Comparison of ENCODE assay signal across 26 cellular contexts in genomic region chr11:18748766-18749375, GRCh38. TPM values are rescaled to one million over a fixed set of nuclear protein-coding genes. Genes with fewer than 3 reads are reported as not detected.
A peak's percentile ranks its signal among the peaks of the same experiment; 100 is the strongest.
DNase-seq lines count a peak whose midpoint lies in the region; ATAC-seq, FAIRE-seq and TF ChIP-seq lines count a peak whose summit lies in the region.
"Had no signal": no experiment of that assay in that cellular context is flagged by ENCODE, and none has a peak within 500 bp of the region (broad histone marks: within the 10 kb centered on the region; RNA-seq: fewer than 3 reads in every experiment).

No MANE protein-coding gene starts in this region.

- 28% methylated on average over 13 of the region's 13 CpGs for WGBS in HepG2 (ENCODE audit: low lambda C conversion rate)
- 75% methylated on average over 13 of the region's 13 CpGs for WGBS in right lobe of liver (ENCODE audit: insufficient coverage, low coverage, low lambda C conversion rate, missing lambda C conversion rate)
- WGBS in psoas muscle, 3 donors = 70 to 79% (median 75%) methylated on average over 13 of the region's 13 CpGs

- no peaks in the 10 kb centered on the region for H3K79me2 ChIP-seq in HepG2 (ENCODE audit: insufficient read depth, low read length)

- H3K9ac ChIP-seq in HepG2 (ENCODE audit: insufficient read depth, low read depth, low read length) = no peak overlapping the region
- H3K9ac ChIP-seq: BLaER1 had no signal

- ATAC-seq in HepG2 (no peak), right lobe of liver (no peak), psoas muscle (no peak), GM19035 (IDR thresholded peaks at IDR 0.05; ENCODE audit: unreplicated experiment) (no peak), GM19351 (IDR thresholded peaks at IDR 0.05; ENCODE audit: unreplicated experiment) (no peak)
- ATAC-seq: activated CD4-positive, alpha-beta T cell treated with anti-CD3 and anti-CD28 coated beads for 36 hours had no signal

- H3K4me2 ChIP-seq in HepG2 (ENCODE audit: low read depth, low read length) = no peak overlapping the region
- H3K4me2 ChIP-seq: BLaER1 had no signal

- H3K27me3 ChIP-seq in HepG2 (ENCODE audit: control insufficient read depth in 1 of 2, insufficient read depth in 2 of 2, low read length in 2 of 2) (peaks cover 5 to 33% of the 10 kb centered on the region in 2 experiments; a peak in 4 of 5 replicates), right lobe of liver (no peaks in the 10 kb centered on the region), psoas muscle (ENCODE audit: insufficient read depth in 3 of 3, low read length in 2 of 3) (peaks cover 0 to 3% (median 2%) of the 10 kb centered on the region in 3 donors)
- H3K27me3 ChIP-seq: adrenal gland, BLaER1, MG63, right atrium auricular region, upper lobe of right lung had no signal

- CTCF ChIA-PET in HepG2 (lab: Yijun Ruan, JAX; ENCODE audit: low intra/inter-chr PET ratio, low total read pairs) = no interaction called here

- TF ChIP-seq EP300 in HepG2 (IDR thresholded peaks at IDR 0.05; ENCODE audit: low read depth in 2 of 2, low read length in 2 of 2) (no peak), HepG2 (CRISPR knock-in tag; IDR thresholded peaks at IDR 0.05; ENCODE audit: borderline replicate concordance) (no peak)

- H3K9me3 ChIP-seq in HepG2 (ENCODE audit: low read length) (no peaks in the 10 kb centered on the region), right lobe of liver (no peaks in the 10 kb centered on the region), psoas muscle (no peaks in the 10 kb centered on the region)
- H3K9me3 ChIP-seq: A549, adrenal gland, BLaER1, lower lobe of right lung, MG63, right atrium auricular region, upper lobe of right lung had no signal

- intact Hi-C loops in HepG2 (cut with micrococcal nuclease; ENCODE audit: unreplicated experiment) (no loop called here), right lobe of liver (cut with DNase I) (no loop called here), head of caudate nucleus (cut with DNase I) (no loop called here), psoas muscle (cut with DNase I) (no loop called here)

- no peak for TF ChIP-seq POLR2A in HepG2 (IDR thresholded peaks at IDR 0.05; ENCODE audit: insufficient read depth in 1 of 2, low read depth in 2 of 2, low read length in 2 of 2)
- no peak for TF ChIP-seq POLR2A in right lobe of liver (IDR thresholded peaks at IDR 0.05)

- H3K27ac ChIP-seq in HepG2 (ENCODE audit: extremely low read length, insufficient read depth, low read length) = no peak overlapping the region
- no peak overlapping the region for H3K27ac ChIP-seq in right lobe of liver
- H3K27ac ChIP-seq in psoas muscle = no peak overlapping the region
- H3K27ac ChIP-seq: BLaER1, epithelial cell of prostate, lower lobe of right lung, right atrium auricular region, upper lobe of right lung had no signal

- in situ Hi-C loops in HepG2 (cut with HindIII; ENCODE audit: extremely low pct_ligation_motif_present, low pct_unique_long_range_greater_than_20kb) = no loop called here
- in situ Hi-C loops in astrocyte of the spinal cord (cut with HindIII; ENCODE audit: low sequenced_read_pairs) = no loop called here

- no peak overlapping the region for H2AFZ ChIP-seq in HepG2 (ENCODE audit: low read length)

- TF ChIP-seq CTCF in HepG2 (CRISPR knock-in tag; IDR thresholded peaks at IDR 0.05) (no peak), right lobe of liver (IDR thresholded peaks at IDR 0.05) (no peak), astrocyte of the spinal cord (IDR thresholded peaks at IDR 0.05; ENCODE audit: low read depth, low read length) (no peak), psoas muscle (IDR thresholded peaks at IDR 0.05) (no peak)

- no TSS peak for BruUV-seq in HepG2 (replicated peaks; lab: Mats Ljungman, UMichigan)

- peaks cover 12% of the 10 kb centered on the region for H3K4me1 ChIP-seq in HepG2 (ENCODE audit: insufficient read depth, low read length)
- H3K4me1 ChIP-seq in right lobe of liver = no peaks in the 10 kb centered on the region
- no peaks in the 10 kb centered on the region for H3K4me1 ChIP-seq in psoas muscle
- H3K4me1 ChIP-seq: lower lobe of right lung, right atrium auricular region, upper lobe of right lung had no signal

- POLR2A ChIA-PET in HepG2 (lab: Yijun Ruan, JAX) = no interaction called here

- DNase-seq in HepG2 (ENCODE audit: low spot score) (no peak), right lobe of liver (no peak), astrocyte of the spinal cord (ENCODE audit: low read depth, low spot score) (peak; percentile 5), head of caudate nucleus (peak in 41 of 42 donors; percentile 44 to 97 (median 79)), psoas muscle (no peak), HuH-7 (ENCODE audit: low spot score) (no peak)
- DNase-seq: activated CD4-positive, alpha-beta T cell treated with anti-CD3 and anti-CD28 coated beads for 36 hours; activated CD8-positive, alpha-beta memory T cell treated with anti-CD3 and anti-CD28 coated beads for 24 hours; activated T-cell treated with anti-CD3 and anti-CD28 coated beads, Interleukin-2, amount 50 U/mL, for 24 hours; COR-L47; lower lobe of right lung; NCI-H1694; NCI-H2171; NCI-H524 treated with DMSO at 0.1 percent for 48 hours; upper lobe of right lung had no signal

- no peaks in the 10 kb centered on the region for H3K36me3 ChIP-seq in HepG2 (replicated peaks in 1 of 2; ENCODE audit: control insufficient read depth in 1 of 2, insufficient read depth in 2 of 2, low read length in 2 of 2)
- H3K36me3 ChIP-seq in right lobe of liver = no peaks in the 10 kb centered on the region
- H3K36me3 ChIP-seq in psoas muscle (ENCODE audit: insufficient read depth in 1 of 2, low read depth in 1 of 2) = no peaks in the 10 kb centered on the region
- H3K36me3 ChIP-seq: adrenal gland, BLaER1, lower lobe of right lung, MG63, right atrium auricular region, upper lobe of right lung had no signal

- no peak overlapping the region for H3K4me3 ChIP-seq in HepG2 (replicated peaks in 1 of 3; ENCODE audit: insufficient read depth in 1 of 3, low read depth in 2 of 3, low read length in 3 of 3)
- no peak overlapping the region for H3K4me3 ChIP-seq in right lobe of liver
- H3K4me3 ChIP-seq in astrocyte of the spinal cord (ENCODE audit: low read depth, low read length) = no peak overlapping the region
- H3K4me3 ChIP-seq in psoas muscle = no peak overlapping the region
- H3K4me3 ChIP-seq: A549, adrenal gland, BLaER1, lower lobe of right lung, MG63, right atrium auricular region, upper lobe of right lung had no signal

- TF ChIP-seq RAD21 in HepG2 (CRISPR knock-in tag; IDR thresholded peaks at IDR 0.05) = no peak

- H4K20me1 ChIP-seq in HepG2 (ENCODE audit: insufficient read depth, low read length) = no peaks in the 10 kb centered on the region
- H4K20me1 ChIP-seq: BLaER1 had no signal

- no peak for FAIRE-seq in HepG2 (lab: Jason Lieb, UNC)
- FAIRE-seq: A549, islet of Langerhans had no signal

RNA-seq across cellular contexts. Expression of gene IGSF22, which starts 22.9 kb away (rescaled TPM):
- total RNA-seq in HepG2 (2016; rRNA removed; fragmentation: Illumina TruSeq; extraction: Trizol) (not detected in 2 replicates), right lobe of liver (under 1 TPM in 3 of 6 experiments, not detected in 3; 0.04 to 0.32 (median 0.12) TPM), psoas muscle (under 1 TPM; 0.08 to 0.54 (median 0.46) TPM)
- total RNA-seq in HepG2 (2016; cell fraction: cytosol; rRNA removed; fragmentation: Illumina TruSeq; extraction: Trizol; ENCODE audit: low read depth) = not detected in 2 replicates
- total RNA-seq in HepG2 (2016; cell fraction: insoluble cytoplasmic fraction; rRNA removed; fragmentation: Illumina TruSeq; extraction: Trizol) = not detected in 2 replicates
- not detected in 2 replicates for total RNA-seq in HepG2 (2016; cell fraction: membrane; rRNA removed; fragmentation: Illumina TruSeq; extraction: Trizol)
- total RNA-seq in HepG2 (2016; cell fraction: nucleus; rRNA removed; fragmentation: Illumina TruSeq; extraction: Trizol) = not detected in 2 replicates
- polyA plus RNA-seq in HepG2 (2011; rRNA removed) (not detected in 2 replicates), psoas muscle (under 1 TPM; 0.03 to 0.87 (median 0.53) TPM)
- polyA plus RNA-seq in HepG2 (2011; cell fraction: cytosol; rRNA removed) = not detected in 2 replicates
- polyA plus RNA-seq in HepG2 (2011; cell fraction: nucleus; rRNA removed) = not detected in 2 replicates
- not detected in 2 replicates for polyA plus RNA-seq in HepG2 (2012)
- not detected in 2 replicates for polyA plus RNA-seq in HepG2 (2016; cell fraction: cytosol; fragmentation: Illumina TruSeq; extraction: Trizol; ENCODE audit: low read depth)
- not detected in 2 replicates for polyA plus RNA-seq in HepG2 (2016; cell fraction: insoluble cytoplasmic fraction; fragmentation: Illumina TruSeq; extraction: Trizol; ENCODE audit: low read depth)
- not detected in 2 replicates for polyA plus RNA-seq in HepG2 (2016; cell fraction: membrane; fragmentation: Illumina TruSeq; extraction: Trizol; ENCODE audit: low read depth)
- not detected in 2 replicates for polyA plus RNA-seq in HepG2 (2016; cell fraction: nucleus; fragmentation: Illumina TruSeq; extraction: Trizol; ENCODE audit: insufficient read depth, low read depth)
- not detected in 2 replicates for polyA minus RNA-seq in HepG2 (2011; rRNA and poly(A)+ RNA removed; ENCODE audit: low replicate concordance)
- polyA minus RNA-seq in HepG2 (2011; cell fraction: cytosol; rRNA and poly(A)+ RNA removed) = not detected in 2 replicates
- polyA minus RNA-seq in HepG2 (2011; cell fraction: nucleus; rRNA and poly(A)+ RNA removed) = not detected in 2 replicates
- total RNA-seq: H4 had no signal

RNA-seq across cellular contexts. Expression of gene PTPN5, which starts 42.7 kb away (rescaled TPM):
- not detected in 2 replicates for total RNA-seq in HepG2 (2016; rRNA removed; fragmentation: Illumina TruSeq; extraction: Trizol)
- not detected in 2 replicates for total RNA-seq in HepG2 (2016; cell fraction: cytosol; rRNA removed; fragmentation: Illumina TruSeq; extraction: Trizol; ENCODE audit: low read depth)
- not detected in 2 replicates for total RNA-seq in HepG2 (2016; cell fraction: insoluble cytoplasmic fraction; rRNA removed; fragmentation: Illumina TruSeq; extraction: Trizol)
- total RNA-seq in HepG2 (2016; cell fraction: membrane; rRNA removed; fragmentation: Illumina TruSeq; extraction: Trizol) = not detected in 2 replicates
- not detected in 2 replicates for total RNA-seq in HepG2 (2016; cell fraction: nucleus; rRNA removed; fragmentation: Illumina TruSeq; extraction: Trizol)
- polyA plus RNA-seq in HepG2 (2011; rRNA removed) = not detected in 2 replicates
- polyA plus RNA-seq in HepG2 (2011; cell fraction: cytosol; rRNA removed) = not detected in 2 replicates
- polyA plus RNA-seq in HepG2 (2011; cell fraction: nucleus; rRNA removed) = not detected in 2 replicates
- polyA plus RNA-seq in HepG2 (2012) = not detected in 2 replicates
- not detected in 2 replicates for polyA plus RNA-seq in HepG2 (2016; cell fraction: cytosol; fragmentation: Illumina TruSeq; extraction: Trizol; ENCODE audit: low read depth)
- not detected in 2 replicates for polyA plus RNA-seq in HepG2 (2016; cell fraction: insoluble cytoplasmic fraction; fragmentation: Illumina TruSeq; extraction: Trizol; ENCODE audit: low read depth)
- polyA plus RNA-seq in HepG2 (2016; cell fraction: membrane; fragmentation: Illumina TruSeq; extraction: Trizol; ENCODE audit: low read depth) = not detected in 2 replicates
- polyA plus RNA-seq in HepG2 (2016; cell fraction: nucleus; fragmentation: Illumina TruSeq; extraction: Trizol; ENCODE audit: insufficient read depth, low read depth) = not detected in 2 replicates
- not detected in 2 replicates for polyA minus RNA-seq in HepG2 (2011; rRNA and poly(A)+ RNA removed; ENCODE audit: low replicate concordance)
- not detected in 2 replicates for polyA minus RNA-seq in HepG2 (2011; cell fraction: cytosol; rRNA and poly(A)+ RNA removed)
- polyA minus RNA-seq in HepG2 (2011; cell fraction: nucleus; rRNA and poly(A)+ RNA removed) = not detected in 2 replicates
- not detected for total RNA-seq in right lobe of liver
- total RNA-seq in psoas muscle = 1 to 10 TPM in 1 of 4 donors, under 1 TPM in 3; 0.22 to 1.4 (median 0.71) TPM
- polyA plus RNA-seq in psoas muscle = under 1 TPM; 0.47 to 0.61 (median 0.47) TPM
- total RNA-seq: activated CD4-positive, alpha-beta T cell treated with anti-CD3 and anti-CD28 coated beads for 36 hours; dermis microvascular lymphatic vessel endothelial cell; H4 had no signal

RNA-seq across cellular contexts. Expression of gene TMEM86A, which starts 50.3 kb away (rescaled TPM):
- total RNA-seq in HepG2 (2016; rRNA removed; fragmentation: Illumina TruSeq; extraction: Trizol) = 0.07 TPM in 1 of 2 replicates, not detected in the other
- not detected in 2 replicates for total RNA-seq in HepG2 (2016; cell fraction: cytosol; rRNA removed; fragmentation: Illumina TruSeq; extraction: Trizol; ENCODE audit: low read depth)
- total RNA-seq in HepG2 (2016; cell fraction: insoluble cytoplasmic fraction; rRNA removed; fragmentation: Illumina TruSeq; extraction: Trizol) = 0.28 TPM in 1 of 2 replicates, not detected in the other
- total RNA-seq in HepG2 (2016; cell fraction: membrane; rRNA removed; fragmentation: Illumina TruSeq; extraction: Trizol) = not detected in 2 replicates
- 0.16 and 0.47 TPM in 2 replicates for total RNA-seq in HepG2 (2016; cell fraction: nucleus; rRNA removed; fragmentation: Illumina TruSeq; extraction: Trizol)
- polyA plus RNA-seq in HepG2 (2011; rRNA removed) = 0.03 and 0.04 TPM in 2 replicates
- 0.03 and 0.06 TPM in 2 replicates for polyA plus RNA-seq in HepG2 (2011; cell fraction: cytosol; rRNA removed)
- 0.10 and 0.32 TPM in 2 replicates for polyA plus RNA-seq in HepG2 (2011; cell fraction: nucleus; rRNA removed)
- polyA plus RNA-seq in HepG2 (2012) = 0.04 TPM in 1 of 2 replicates, not detected in the other
- polyA plus RNA-seq in HepG2 (2016; cell fraction: cytosol; fragmentation: Illumina TruSeq; extraction: Trizol; ENCODE audit: low read depth) = not detected in 2 replicates
- polyA plus RNA-seq in HepG2 (2016; cell fraction: insoluble cytoplasmic fraction; fragmentation: Illumina TruSeq; extraction: Trizol; ENCODE audit: low read depth) = not detected in 2 replicates
- not detected in 2 replicates for polyA plus RNA-seq in HepG2 (2016; cell fraction: membrane; fragmentation: Illumina TruSeq; extraction: Trizol; ENCODE audit: low read depth)
- polyA plus RNA-seq in HepG2 (2016; cell fraction: nucleus; fragmentation: Illumina TruSeq; extraction: Trizol; ENCODE audit: insufficient read depth, low read depth) = 0.16 TPM in 1 of 2 replicates, not detected in the other
- 0.54 and 1.2 TPM in 2 replicates for polyA minus RNA-seq in HepG2 (2011; rRNA and poly(A)+ RNA removed; ENCODE audit: low replicate concordance)
- not detected in 2 replicates for polyA minus RNA-seq in HepG2 (2011; cell fraction: cytosol; rRNA and poly(A)+ RNA removed)
- 0.12 and 0.26 TPM in 2 replicates for polyA minus RNA-seq in HepG2 (2011; cell fraction: nucleus; rRNA and poly(A)+ RNA removed)
- total RNA-seq in right lobe of liver = 1 to 10 TPM; 2.0 to 4.9 (median 3.8) TPM
- total RNA-seq in psoas muscle = 1 to 10 TPM; 1.5 to 3.9 (median 2.8) TPM
- polyA plus RNA-seq in psoas muscle = 1 to 10 TPM in 2 of 3 donors, under 1 TPM in 1; 0.76 to 2.6 (median 2.1) TPM

Comparison
In these comparisons a context has a peak if more than half of its experiments do, and no peak if none do; other contexts are left out.
1. DNase-seq: peak in astrocyte of the spinal cord (single experiment) and head of caudate nucleus (41 of 42); none in HepG2 (single experiment), right lobe of liver (0 of 3), psoas muscle (0 of 2) and HuH-7 (single experiment).